Comparison of ENCODE assay signal across 1 cellular context in the genomic region with DNA sequence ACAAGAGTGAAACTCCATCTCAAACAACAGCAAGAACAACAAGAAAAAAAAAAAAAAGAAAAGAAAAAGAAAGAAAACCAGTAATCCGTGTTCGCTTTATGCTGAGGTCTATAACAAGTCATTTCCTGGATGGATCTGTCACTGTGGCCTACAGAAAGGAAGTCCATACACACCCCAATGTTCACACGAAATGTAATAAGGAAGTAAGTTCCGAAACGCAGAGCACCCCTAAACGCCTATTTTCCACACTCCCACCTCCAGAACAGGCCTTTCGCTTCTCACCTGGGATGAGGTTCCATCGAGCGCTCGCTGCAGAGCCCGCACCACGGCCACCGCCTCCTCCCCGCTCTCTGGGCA.
TF ChIP-seq lines count a peak whose summit lies in the region.

No MANE protein-coding gene starts in this region.

TF ChIP-seq in GM23338, 12 proteins besides CTCF, POLR2A, EP300 and RAD21 (continued from another document):
- TF ChIP-seq, protein P1, sequence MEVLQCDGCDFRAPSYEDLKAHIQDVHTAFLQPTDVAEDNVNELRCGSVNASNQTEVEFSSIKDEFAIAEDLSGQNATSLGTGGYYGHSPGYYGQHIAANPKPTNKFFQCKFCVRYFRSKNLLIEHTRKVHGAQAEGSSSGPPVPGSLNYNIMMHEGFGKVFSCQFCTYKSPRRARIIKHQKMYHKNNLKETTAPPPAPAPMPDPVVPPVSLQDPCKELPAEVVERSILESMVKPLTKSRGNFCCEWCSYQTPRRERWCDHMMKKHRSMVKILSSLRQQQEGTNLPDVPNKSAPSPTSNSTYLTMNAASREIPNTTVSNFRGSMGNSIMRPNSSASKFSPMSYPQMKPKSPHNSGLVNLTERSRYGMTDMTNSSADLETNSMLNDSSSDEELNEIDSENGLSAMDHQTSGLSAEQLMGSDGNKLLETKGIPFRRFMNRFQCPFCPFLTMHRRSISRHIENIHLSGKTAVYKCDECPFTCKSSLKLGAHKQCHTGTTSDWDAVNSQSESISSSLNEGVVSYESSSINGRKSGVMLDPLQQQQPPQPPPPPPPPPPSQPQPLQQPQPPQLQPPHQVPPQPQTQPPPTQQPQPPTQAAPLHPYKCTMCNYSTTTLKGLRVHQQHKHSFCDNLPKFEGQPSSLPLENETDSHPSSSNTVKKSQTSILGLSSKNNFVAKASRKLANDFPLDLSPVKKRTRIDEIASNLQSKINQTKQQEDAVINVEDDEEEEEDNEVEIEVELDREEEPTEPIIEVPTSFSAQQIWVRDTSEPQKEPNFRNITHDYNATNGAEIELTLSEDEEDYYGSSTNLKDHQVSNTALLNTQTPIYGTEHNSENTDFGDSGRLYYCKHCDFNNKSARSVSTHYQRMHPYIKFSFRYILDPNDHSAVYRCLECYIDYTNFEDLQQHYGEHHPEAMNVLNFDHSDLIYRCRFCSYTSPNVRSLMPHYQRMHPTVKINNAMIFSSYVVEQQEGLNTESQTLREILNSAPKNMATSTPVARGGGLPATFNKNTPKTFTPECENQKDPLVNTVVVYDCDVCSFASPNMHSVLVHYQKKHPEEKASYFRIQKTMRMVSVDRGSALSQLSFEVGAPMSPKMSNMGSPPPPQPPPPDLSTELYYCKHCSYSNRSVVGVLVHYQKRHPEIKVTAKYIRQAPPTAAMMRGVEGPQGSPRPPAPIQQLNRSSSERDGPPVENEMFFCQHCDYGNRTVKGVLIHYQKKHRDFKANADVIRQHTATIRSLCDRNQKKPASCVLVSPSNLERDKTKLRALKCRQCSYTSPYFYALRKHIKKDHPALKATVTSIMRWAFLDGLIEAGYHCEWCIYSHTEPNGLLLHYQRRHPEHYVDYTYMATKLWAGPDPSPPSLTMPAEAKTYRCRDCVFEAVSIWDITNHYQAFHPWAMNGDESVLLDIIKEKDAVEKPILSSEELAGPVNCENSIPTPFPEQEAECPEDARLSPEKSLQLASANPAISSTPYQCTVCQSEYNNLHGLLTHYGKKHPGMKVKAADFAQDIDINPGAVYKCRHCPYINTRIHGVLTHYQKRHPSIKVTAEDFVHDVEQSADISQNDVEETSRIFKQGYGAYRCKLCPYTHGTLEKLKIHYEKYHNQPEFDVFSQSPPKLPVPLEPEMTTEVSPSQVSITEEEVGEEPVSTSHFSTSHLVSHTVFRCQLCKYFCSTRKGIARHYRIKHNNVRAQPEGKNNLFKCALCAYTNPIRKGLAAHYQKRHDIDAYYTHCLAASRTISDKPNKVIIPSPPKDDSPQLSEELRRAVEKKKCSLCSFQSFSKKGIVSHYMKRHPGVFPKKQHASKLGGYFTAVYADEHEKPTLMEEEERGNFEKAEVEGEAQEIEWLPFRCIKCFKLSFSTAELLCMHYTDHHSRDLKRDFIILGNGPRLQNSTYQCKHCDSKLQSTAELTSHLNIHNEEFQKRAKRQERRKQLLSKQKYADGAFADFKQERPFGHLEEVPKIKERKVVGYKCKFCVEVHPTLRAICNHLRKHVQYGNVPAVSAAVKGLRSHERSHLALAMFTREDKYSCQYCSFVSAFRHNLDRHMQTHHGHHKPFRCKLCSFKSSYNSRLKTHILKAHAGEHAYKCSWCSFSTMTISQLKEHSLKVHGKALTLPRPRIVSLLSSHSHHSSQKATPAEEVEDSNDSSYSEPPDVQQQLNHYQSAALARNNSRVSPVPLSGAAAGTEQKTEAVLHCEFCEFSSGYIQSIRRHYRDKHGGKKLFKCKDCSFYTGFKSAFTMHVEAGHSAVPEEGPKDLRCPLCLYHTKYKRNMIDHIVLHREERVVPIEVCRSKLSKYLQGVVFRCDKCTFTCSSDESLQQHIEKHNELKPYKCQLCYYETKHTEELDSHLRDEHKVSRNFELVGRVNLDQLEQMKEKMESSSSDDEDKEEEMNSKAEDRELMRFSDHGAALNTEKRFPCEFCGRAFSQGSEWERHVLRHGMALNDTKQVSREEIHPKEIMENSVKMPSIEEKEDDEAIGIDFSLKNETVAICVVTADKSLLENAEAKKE (CRISPR knock-in tag; IDR thresholded peaks at IDR 0.05): no peak
- no peak for TF ChIP-seq EZH2phosphoT487 (IDR thresholded peaks at IDR 0.05; ENCODE audit: unreplicated experiment)
- no peak for TF ChIP-seq EZH2 (IDR thresholded peaks at IDR 0.05; ENCODE audit: low read depth, unreplicated experiment)
- no peak for TF ChIP-seq JUNB (IDR thresholded peaks at IDR 0.05; ENCODE audit: unreplicated experiment)
- no peak for TF ChIP-seq CREB1 (CRISPR knock-in tag; IDR thresholded peaks at IDR 0.05; ENCODE audit: low read depth)
TF ChIP-seq in GM23338: peak in this region for 0.
